21 cellular contexts compared by ENCODE assay signal in the genomic region with DNA sequence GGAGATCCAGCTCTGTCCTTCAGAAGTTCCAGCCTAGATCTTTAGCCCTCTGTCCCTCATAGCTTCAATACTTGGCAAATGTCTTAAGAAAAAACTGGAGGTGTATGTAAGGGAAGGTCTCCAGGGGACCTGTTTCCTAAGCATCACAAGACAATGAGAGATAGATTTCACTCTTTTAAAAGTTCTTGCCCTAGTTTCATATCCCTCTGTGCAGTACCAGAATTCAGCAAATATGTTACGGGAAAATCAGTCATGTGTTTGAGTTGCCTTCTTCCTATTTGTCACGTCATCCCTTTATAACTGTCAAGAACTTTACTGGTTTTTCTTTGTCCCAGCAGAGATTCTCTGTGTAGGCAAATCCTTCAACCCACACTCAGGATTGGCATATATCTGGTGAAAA. TPM values are rescaled to one million over a fixed set of nuclear protein-coding genes. Genes with fewer than 3 reads are reported as not detected.
A peak's percentile ranks its signal among the peaks of the same experiment; 100 is the strongest.
DNase-seq lines count a peak whose midpoint lies in the region; ATAC-seq and TF ChIP-seq lines count a peak whose summit lies in the region.
"Had no signal": no experiment of that assay in that cellular context is flagged by ENCODE, and none has a peak within 500 bp of the region (broad histone marks: within the 10 kb centered on the region; RNA-seq: fewer than 3 reads in every experiment).

No MANE protein-coding gene starts in this region.

- peak overlapping the region in 6 of 7 donors; percentile 19 to 81 (median 64) for H3K27ac Mint-ChIP-seq in CD14-positive monocyte
- no peak overlapping the region for H3K27ac Mint-ChIP-seq in activated T-helper 2 cell treated with anti-CD3 and anti-CD28 coated beads, Interferon-gamma antibody, Interleukin-2, Interleukin-4, amounts not matched to agents 10 μg/mL and 5 μg/mL and 100 μg/mL, durations not matched to agents 14 hours and 24 hours and 36 hours

- H3K4me1 ChIP-seq in OCI-LY7 (ENCODE audit: insufficient read depth, low read length, poor library complexity, severe bottlenecking) = peaks cover 14% of the 10 kb centered on the region
- H3K4me1 ChIP-seq in upper lobe of right lung = no peaks in the 10 kb centered on the region
- H3K4me1 ChIP-seq: HAP-1 had no signal

- no peaks in the 10 kb centered on the region for H3K9me2 ChIP-seq in OCI-LY7 (ENCODE audit: insufficient read depth, low read length)

- H3K36me3 Mint-ChIP-seq in CD14-positive monocyte = peaks cover 0 to 1% of the 10 kb centered on the region in 2 donors
- no peaks in the 10 kb centered on the region for H3K36me3 Mint-ChIP-seq in activated T-helper 2 cell treated with anti-CD3 and anti-CD28 coated beads, Interferon-gamma antibody, Interleukin-2, Interleukin-4, amounts not matched to agents 10 μg/mL and 5 μg/mL and 100 μg/mL, durations not matched to agents 14 hours and 24 hours and 36 hours (ENCODE audit: low read depth)

- TF ChIP-seq CTCF in CD14-positive monocyte (IDR thresholded peaks at IDR 0.05) (no peak), OCI-LY7 (conservative IDR thresholded peaks at IDR 0.05; ENCODE audit: low read length) (no peak), upper lobe of right lung (IDR thresholded peaks at IDR 0.05) (no peak)

- H3K4me3 Mint-ChIP-seq in CD14-positive monocyte = no peak overlapping the region
- H3K4me3 Mint-ChIP-seq in activated T-helper 2 cell treated with anti-CD3 and anti-CD28 coated beads, Interferon-gamma antibody, Interleukin-2, Interleukin-4, amounts not matched to agents 10 μg/mL and 5 μg/mL and 100 μg/mL, durations not matched to agents 14 hours and 24 hours and 36 hours (ENCODE audit: low read depth) = no peak overlapping the region
- H3K4me3 Mint-ChIP-seq: CD4-positive, alpha-beta memory T cell had no signal

- H3K79me2 ChIP-seq in OCI-LY7 (ENCODE audit: insufficient read depth, low read depth, low read length) = no peaks in the 10 kb centered on the region

- intact Hi-C loops in CD14-positive monocyte (cut with micrococcal nuclease) (loop anchor here in 1 of 2 donors (10.0 kb wide), 1 partner anchor 144 kb away; a partner anchor contains a TSS), OCI-LY7 (cut with micrococcal nuclease; ENCODE audit: unreplicated experiment) (loop anchor here (5.0 to 10.0 kb wide), 3 partner anchors 112 to 526 kb away; a partner anchor contains a TSS), sciatic nerve (cut with DNase I) (loop anchor here (10.0 kb wide), 1 partner anchor 296 kb away; no protein-coding TSS in a partner anchor), upper lobe of right lung (cut with DNase I) (loop anchor here (10.0 kb wide), 1 partner anchor 296 kb away; no protein-coding TSS in a partner anchor)
- intact Hi-C loops in activated T-helper 2 cell treated with anti-CD3 and anti-CD28 coated beads, Interferon-gamma antibody, Interleukin-2, Interleukin-4, amounts not matched to agents 10 μg/mL and 5 μg/mL and 100 μg/mL, durations not matched to agents 14 hours and 24 hours and 36 hours (cut with micrococcal nuclease) = loop anchor here (5.0 to 10.0 kb wide), 3 partner anchors 128 to 526 kb away; a partner anchor contains a TSS

- H3K4me2 ChIP-seq in OCI-LY7 (ENCODE audit: low read length) = no peak overlapping the region

- H3K9me3 ChIP-seq in OCI-LY7 (ENCODE audit: low read length) = peaks cover 4% of the 10 kb centered on the region; the same call in 1 of the 2 replicates
- H3K9me3 ChIP-seq in upper lobe of right lung = peaks cover 6% of the 10 kb centered on the region
- H3K9me3 ChIP-seq: HAP-1 had no signal

- H3K27me3 ChIP-seq in upper lobe of right lung = no peaks in the 10 kb centered on the region
- H3K27me3 ChIP-seq: BLaER1 treated with 17β-estradiol and CSF1 and Interleukin-3, amounts not matched to agents 10 nM and 100 nM had no signal

- peaks cover 0 to 8% (median 4%) of the 10 kb centered on the region in 7 donors for H3K9me3 Mint-ChIP-seq in CD14-positive monocyte
- H3K9me3 Mint-ChIP-seq in activated T-helper 2 cell treated with anti-CD3 and anti-CD28 coated beads, Interferon-gamma antibody, Interleukin-2, Interleukin-4, amounts not matched to agents 10 μg/mL and 5 μg/mL and 100 μg/mL, durations not matched to agents 14 hours and 24 hours and 36 hours = peaks cover 5% of the 10 kb centered on the region

- H3K27me3 Mint-ChIP-seq in CD14-positive monocyte (ENCODE audit: low read depth in 3 of 3) = peaks cover 0 to 3% (median 0%) of the 10 kb centered on the region in 3 donors
- no peaks in the 10 kb centered on the region for H3K27me3 Mint-ChIP-seq in activated T-helper 2 cell treated with anti-CD3 and anti-CD28 coated beads, Interferon-gamma antibody, Interleukin-2, Interleukin-4, amounts not matched to agents 10 μg/mL and 5 μg/mL and 100 μg/mL, durations not matched to agents 14 hours and 24 hours and 36 hours (ENCODE audit: low read depth)
- H3K27me3 Mint-ChIP-seq: CD4-positive, alpha-beta memory T cell had no signal

- ATAC-seq in sciatic nerve (peak; percentile 23), upper lobe of right lung (peak; percentile 65)

- DNase-seq in CD14-positive monocyte (ENCODE audit: low spot score) (no peak), OCI-LY7 (ENCODE audit: low spot score) (no peak), sciatic nerve (ENCODE audit: low spot score) (no peak), upper lobe of right lung (no peak), pons (ENCODE audit: low spot score) (no peak), HPDE6-E6E7 (ENCODE audit: extremely low spot score) (no peak)
- no peak for DNase-seq in activated T-helper 2 cell treated with anti-CD3 and anti-CD28 coated beads, Interferon-gamma antibody, Interleukin-2, Interleukin-4, amounts not matched to agents 10 μg/mL and 5 μg/mL and 100 μg/mL, durations not matched to agents 14 hours and 24 hours and 36 hours (ENCODE audit: low spot score)
- DNase-seq: 8988T; CD4-positive, alpha-beta memory T cell; DMS153; DMS79; GDM1; GM23248; IMR-90 had no signal

- no peaks in the 10 kb centered on the region for H4K20me1 ChIP-seq in OCI-LY7 (ENCODE audit: insufficient read depth, low read length)
- H4K20me1 ChIP-seq: BLaER1 treated with 17β-estradiol and CSF1 and Interleukin-3, amounts not matched to agents 10 nM and 100 nM had no signal

- H3K27ac ChIP-seq in OCI-LY7 (ENCODE audit: low read depth, low read length, poor library complexity, severe bottlenecking) = no peak overlapping the region
- H3K27ac ChIP-seq in upper lobe of right lung = no peak overlapping the region
- H3K27ac ChIP-seq: GM23248, HL-60 had no signal

- peak overlapping the region; percentile 20; the same call in 1 of the 2 replicates for H2AFZ ChIP-seq in OCI-LY7 (ENCODE audit: low read length)
- H2AFZ ChIP-seq: GM23248 had no signal

- CTCF ChIA-PET in OCI-LY7 (lab: Charles Lee; ENCODE audit: unreplicated experiment) = no interaction called here

- H3K4me3 ChIP-seq in OCI-LY7 (ENCODE audit: low read depth, low read length, poor library complexity, severe bottlenecking) (no peak overlapping the region), upper lobe of right lung (no peak overlapping the region)
- H3K4me3 ChIP-seq: GM23248, HAP-1 had no signal

- H3K36me3 ChIP-seq in OCI-LY7 (ENCODE audit: insufficient read depth, low read length) (no peaks in the 10 kb centered on the region), upper lobe of right lung (no peaks in the 10 kb centered on the region)
- H3K36me3 ChIP-seq: BLaER1 treated with 17β-estradiol and CSF1 and Interleukin-3, amounts not matched to agents 10 nM and 100 nM; HAP-1 had no signal

- peaks cover 27% of the 10 kb centered on the region for H3K4me1 Mint-ChIP-seq in CD14-positive monocyte
- H3K4me1 Mint-ChIP-seq in activated T-helper 2 cell treated with anti-CD3 and anti-CD28 coated beads, Interferon-gamma antibody, Interleukin-2, Interleukin-4, amounts not matched to agents 10 μg/mL and 5 μg/mL and 100 μg/mL, durations not matched to agents 14 hours and 24 hours and 36 hours (ENCODE audit: low read depth) = peaks cover 3% of the 10 kb centered on the region

- POLR2A ChIA-PET in OCI-LY7 (lab: Charles Lee) = interaction anchor here (1.1 kb wide), 1 partner anchor 286 kb away, joined by 3 read pairs; a partner anchor contains a TSS

- no TSS peak for BruUV-seq in OCI-LY7 (replicated peaks; lab: Mats Ljungman, UMichigan)

RNA-seq across cellular contexts. Expression of a gene that starts 32.2 kb away (rescaled TPM):
- not detected for polyA plus RNA-seq in CD14-positive monocyte
- 0.22 TPM in 1 of 2 replicates, not detected in the other for total RNA-seq in OCI-LY7 (2014; rRNA removed; shearing (Covaris generic))
- not detected in 2 replicates for total RNA-seq in OCI-LY7 (2022)
- not detected for total RNA-seq in sciatic nerve
- 21.7 TPM for total RNA-seq in upper lobe of right lung
- not detected in 2 replicates for total RNA-seq in activated T-helper 2 cell treated with anti-CD3 and anti-CD28 coated beads, Interferon-gamma antibody, Interleukin-2, Interleukin-4, amounts not matched to agents 10 μg/mL and 5 μg/mL and 100 μg/mL, durations not matched to agents 14 hours and 24 hours and 36 hours
- total RNA-seq: A673; CD4-positive, alpha-beta memory T cell; Daoy; GM23248; H4; IMR-90 had no signal
- polyA plus RNA-seq: AG04450; CD4-positive, alpha-beta memory T cell; GM23248; IMR-90 had no signal

RNA-seq across cellular contexts. Expression of a gene that starts 48.5 kb away (rescaled TPM):
- 10 to 100 TPM; 23.8 to 25.4 TPM for polyA plus RNA-seq in CD14-positive monocyte
- 56.3 and 57.9 TPM in 2 replicates for total RNA-seq in OCI-LY7 (2014; rRNA removed; shearing (Covaris generic))
- 47.1 and 49.7 TPM in 2 replicates for total RNA-seq in OCI-LY7 (2022)
- total RNA-seq in sciatic nerve = 21.8 TPM
- 30.1 TPM for total RNA-seq in upper lobe of right lung
- 58.9 and 62.7 TPM in 2 replicates for total RNA-seq in activated T-helper 2 cell treated with anti-CD3 and anti-CD28 coated beads, Interferon-gamma antibody, Interleukin-2, Interleukin-4, amounts not matched to agents 10 μg/mL and 5 μg/mL and 100 μg/mL, durations not matched to agents 14 hours and 24 hours and 36 hours

Comparison
In these comparisons a context has a peak if more than half of its experiments do, and no peak if none do; other contexts are left out.
1. RNA of a gene that starts 32.2 kb away (total RNA-seq): 21.7 TPM in upper lobe of right lung (single experiment); 0.22 TPM in OCI-LY7, not detected in sciatic nerve (single experiment) and not detected in activated T-helper 2 cell treated with anti-CD3 and anti-CD28 coated beads, Interferon-gamma antibody, Interleukin-2, Interleukin-4, amounts not matched to agents 10 μg/mL and 5 μg/mL and 100 μg/mL, durations not matched to agents 14 hours and 24 hours and 36 hours; every median in the first group is over 10 times any median in the second.